ENCODE assay signal across 9 cellular contexts in genomic region chr3:108131105-108131794, GRCh38. TPM values are rescaled to one million over a fixed set of nuclear protein-coding genes. Genes with fewer than 3 reads are reported as not detected.
A peak's percentile ranks its signal among the peaks of the same experiment; 100 is the strongest.
DNase-seq lines count a peak whose midpoint lies in the region; ATAC-seq and TF ChIP-seq lines count a peak whose summit lies in the region.
"Had no signal": no experiment of that assay in that cellular context is flagged by ENCODE, and none has a peak within 500 bp of the region (broad histone marks: within the 10 kb centered on the region; RNA-seq: fewer than 3 reads in every experiment).

No MANE protein-coding gene starts in this region.

- no peak overlapping the region for H3K4me3 Mint-ChIP-seq in chondrocyte (ENCODE audit: unreplicated experiment)

- no peaks in the 10 kb centered on the region for H3K36me3 Mint-ChIP-seq in chondrocyte (ENCODE audit: low read depth)

- no peaks in the 10 kb centered on the region for H3K27me3 Mint-ChIP-seq in chondrocyte (ENCODE audit: low read depth)

- H3K4me1 Mint-ChIP-seq in chondrocyte (ENCODE audit: low read depth): peaks cover 28% of the 10 kb centered on the region

- TF ChIP-seq CTCF in chondrocyte (IDR thresholded peaks at IDR 0.05): no peak

- no peaks in the 10 kb centered on the region for H3K9me3 Mint-ChIP-seq in chondrocyte (ENCODE audit: low read depth)

- DNase-seq in ELR (ENCODE audit: low read depth) (peak; percentile 96), NCI-H226 (peak; percentile 56), chondrocyte (ENCODE audit: low spot score) (no peak), renal cortical epithelial cell (ENCODE audit: low read depth) (peak; percentile 98), caudate nucleus (lab: John Stamatoyannopoulos, UW) (no peak), DMS79 (lab: John Stamatoyannopoulos, UW) (no peak)
- DNase-seq in activated effector memory CD4-positive, alpha-beta T cell treated with anti-CD3 and anti-CD28 coated beads, Interleukin-2, amount 50 U/mL, for 16 hours: no peak
- DNase-seq: NCI-H526 treated with DMSO at 0.1 percent for 48 hours had no signal

- no peak overlapping the region for H3K27ac ChIP-seq in caudate nucleus (ENCODE audit: low read depth, low read length)

- ATAC-seq in GM21529 (IDR thresholded peaks at IDR 0.05; ENCODE audit: unreplicated experiment): no peak

- peak overlapping the region; percentile 81 for H3K27ac Mint-ChIP-seq in chondrocyte (ENCODE audit: unreplicated experiment)

RNA-seq across cellular contexts. Expression of gene CD47, which starts 40.4 kb away (rescaled TPM):
- total RNA-seq in chondrocyte (43.1 to 56.7 TPM (median 49.1 TPM) in 3 replicates), renal cortical epithelial cell (190 and 342 TPM in 2 replicates)

Comparison
In these comparisons a context has a peak if more than half of its experiments do, and no peak if none do; other contexts are left out.
1. DNase-seq: peak in ELR (single experiment), NCI-H226 (single experiment) and renal cortical epithelial cell (single experiment); none in chondrocyte (single experiment), caudate nucleus (0 of 61), DMS79 (single experiment) and activated effector memory CD4-positive, alpha-beta T cell treated with anti-CD3 and anti-CD28 coated beads, Interleukin-2, amount 50 U/mL, for 16 hours (single experiment).